Comparison of ENCODE assay signal across 27 cellular contexts in genomic region chr16:53029971-53030370, GRCh38.
"Had no signal": no experiment of that assay in that cellular context is flagged by ENCODE, and none has a peak within 500 bp of the region (broad histone marks: within the 10 kb centered on the region; RNA-seq: fewer than 3 reads in every experiment).

No MANE protein-coding gene starts in this region.

- H3K27me3 ChIP-seq: adrenal gland, body of pancreas had no signal

- H3K27ac ChIP-seq: adrenal gland, body of pancreas had no signal

- DNase-seq: activated CD4-positive, alpha-beta memory T cell treated with anti-CD3 and anti-CD28 coated beads for 36 hours; activated CD4-positive, alpha-beta T cell treated with anti-CD3 and anti-CD28 coated beads for 36 hours; activated CD4-positive, alpha-beta T cell treated with anti-CD3 and anti-CD28 coated beads, Interleukin-2, amount 10 ng/mL, durations not matched to agents 24 days and 14 days; activated CD4-positive, CD25-positive, alpha-beta regulatory T cell; activated CD4-positive, CD25-positive, alpha-beta regulatory T cell treated with anti-CD3 and anti-CD28 coated beads, Interleukin-2, amount 50 U/mL, for 72 hours; activated CD8-positive, alpha-beta memory T cell treated with anti-CD3 and anti-CD28 coated beads, Interleukin-2, amount 10 ng/mL, durations not matched to agents 7 days and 5 days; activated CD8-positive, alpha-beta memory T cell treated with anti-CD3 and anti-CD28 coated beads, Interleukin-2, amount 50 U/mL, for 4 hours; activated CD8-positive, alpha-beta T cell treated with anti-CD3 and anti-CD28 coated beads, Interleukin-2, amount 10 ng/mL, durations not matched to agents 7 days and 5 days; activated effector memory CD4-positive, alpha-beta T cell treated with anti-CD3 and anti-CD28 coated beads, Interleukin-2, amount 50 U/mL, for 16 hours; activated naive CD4-positive, alpha-beta T cell treated with anti-CD3 and anti-CD28 coated beads for 36 hours; activated naive CD8-positive, alpha-beta T cell treated with anti-CD3 and anti-CD28 coated beads for 36 hours; activated naive CD8-positive, alpha-beta T cell treated with anti-CD3 and anti-CD28 coated beads, Interleukin-2, amount 50 U/mL, for 24 hours; activated T-cell treated with anti-CD3 and anti-CD28 coated beads, Interleukin-2, amount 50 U/mL, for 1 hour; activated T-cell treated with anti-CD3 and anti-CD28 coated beads, Interleukin-2, amount 50 U/mL, for 48 hours; amygdala; aorta; body of pancreas; caudate nucleus; effector CD8-positive, alpha-beta T cell; foreskin fibroblast; head of caudate nucleus; T-helper 2 cell had no signal

- H3K9me3 ChIP-seq: adrenal gland, body of pancreas had no signal

- H3K4me1 ChIP-seq: adrenal gland had no signal

- FAIRE-seq: colon, endometrium, frontal cortex had no signal

- H3K36me3 ChIP-seq: adrenal gland had no signal

- H3K4me3 ChIP-seq: adrenal gland, body of pancreas had no signal

- ATAC-seq: activated CD4-positive, alpha-beta T cell treated with anti-CD3 and anti-CD28 coated beads for 36 hours; activated CD8-positive, alpha-beta memory T cell treated with anti-CD3 and anti-CD28 coated beads, Interleukin-2, amount 10 ng/mL, durations not matched to agents 7 days and 5 days; activated CD8-positive, alpha-beta T cell treated with anti-CD3 and anti-CD28 coated beads, Interleukin-2, amount 10 ng/mL, durations not matched to agents 7 days and 5 days; activated naive CD8-positive, alpha-beta T cell treated with anti-CD3 and anti-CD28 coated beads, Interleukin-2, amount 50 U/mL, for 24 hours; body of pancreas; esophagus mucosa had no signal
